1 cellular context compared by ENCODE assay signal in the genomic region with DNA sequence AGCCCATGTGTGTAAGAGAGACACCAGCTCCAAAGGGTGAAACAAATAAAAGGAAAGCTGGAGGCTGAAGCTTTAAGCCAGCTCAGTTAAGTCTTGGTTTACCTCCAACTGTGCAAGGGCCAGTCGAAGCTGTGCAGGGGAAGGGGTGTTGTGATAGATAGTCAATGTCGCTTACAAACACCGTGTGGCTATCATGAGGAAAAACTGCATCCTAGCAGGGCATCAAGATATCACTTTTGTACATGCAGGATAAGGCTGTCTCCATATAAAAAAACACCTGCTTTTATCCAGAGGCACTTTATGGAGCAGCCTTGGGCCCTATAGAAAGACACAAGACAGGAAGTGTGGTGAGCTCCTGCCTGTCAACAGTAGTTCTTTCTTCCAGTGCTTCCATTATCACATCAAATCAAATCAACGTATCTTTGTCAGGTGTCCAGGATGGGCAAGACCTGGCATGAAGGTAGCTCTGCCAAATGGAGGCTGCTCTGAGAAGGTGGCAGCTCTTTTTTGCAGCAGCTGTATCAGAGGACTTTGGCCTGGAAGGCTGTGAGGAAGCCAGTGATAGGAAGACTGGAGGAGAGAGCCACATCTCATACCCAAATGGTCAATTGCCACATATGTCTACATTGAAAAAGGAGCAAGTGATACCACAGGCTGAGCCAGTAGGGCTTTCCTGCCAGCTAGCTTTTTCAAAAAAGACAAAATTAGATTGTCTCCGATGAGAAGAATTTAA.
TF ChIP-seq lines count a peak whose summit lies in the region.

No MANE protein-coding gene starts in this region.

TF ChIP-seq in K562, 482 proteins besides CTCF, POLR2A, EP300 and RAD21 (continued from another document):
- TF ChIP-seq, protein P1, sequence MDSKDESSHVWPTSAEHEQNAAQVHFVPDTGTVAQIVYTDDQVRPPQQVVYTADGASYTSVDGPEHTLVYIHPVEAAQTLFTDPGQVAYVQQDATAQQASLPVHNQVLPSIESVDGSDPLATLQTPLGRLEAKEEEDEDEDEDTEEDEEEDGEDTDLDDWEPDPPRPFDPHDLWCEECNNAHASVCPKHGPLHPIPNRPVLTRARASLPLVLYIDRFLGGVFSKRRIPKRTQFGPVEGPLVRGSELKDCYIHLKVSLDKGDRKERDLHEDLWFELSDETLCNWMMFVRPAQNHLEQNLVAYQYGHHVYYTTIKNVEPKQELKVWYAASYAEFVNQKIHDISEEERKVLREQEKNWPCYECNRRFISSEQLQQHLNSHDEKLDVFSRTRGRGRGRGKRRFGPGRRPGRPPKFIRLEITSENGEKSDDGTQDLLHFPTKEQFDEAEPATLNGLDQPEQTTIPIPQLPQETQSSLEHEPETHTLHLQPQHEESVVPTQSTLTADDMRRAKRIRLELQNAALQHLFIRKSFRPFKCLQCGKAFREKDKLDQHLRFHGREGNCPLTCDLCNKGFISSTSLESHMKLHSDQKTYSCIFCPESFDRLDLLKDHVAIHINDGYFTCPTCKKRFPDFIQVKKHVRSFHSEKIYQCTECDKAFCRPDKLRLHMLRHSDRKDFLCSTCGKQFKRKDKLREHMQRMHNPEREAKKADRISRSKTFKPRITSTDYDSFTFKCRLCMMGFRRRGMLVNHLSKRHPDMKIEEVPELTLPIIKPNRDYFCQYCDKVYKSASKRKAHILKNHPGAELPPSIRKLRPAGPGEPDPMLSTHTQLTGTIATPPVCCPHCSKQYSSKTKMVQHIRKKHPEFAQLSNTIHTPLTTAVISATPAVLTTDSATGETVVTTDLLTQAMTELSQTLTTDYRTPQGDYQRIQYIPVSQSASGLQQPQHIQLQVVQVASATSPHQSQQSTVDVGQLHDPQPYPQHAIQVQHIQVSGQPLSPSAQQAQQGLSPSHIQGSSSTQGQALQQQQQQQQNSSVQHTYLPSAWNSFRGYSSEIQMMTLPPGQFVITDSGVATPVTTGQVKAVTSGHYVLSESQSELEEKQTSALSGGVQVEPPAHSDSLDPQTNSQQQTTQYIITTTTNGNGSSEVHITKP (IDR thresholded peaks at IDR 0.05; ENCODE audit: partially characterized antibody): peak; percentile 74
- TF ChIP-seq CBFA2T3 (IDR thresholded peaks at IDR 0.05): peak; percentile 53
- TF ChIP-seq, protein P2, sequence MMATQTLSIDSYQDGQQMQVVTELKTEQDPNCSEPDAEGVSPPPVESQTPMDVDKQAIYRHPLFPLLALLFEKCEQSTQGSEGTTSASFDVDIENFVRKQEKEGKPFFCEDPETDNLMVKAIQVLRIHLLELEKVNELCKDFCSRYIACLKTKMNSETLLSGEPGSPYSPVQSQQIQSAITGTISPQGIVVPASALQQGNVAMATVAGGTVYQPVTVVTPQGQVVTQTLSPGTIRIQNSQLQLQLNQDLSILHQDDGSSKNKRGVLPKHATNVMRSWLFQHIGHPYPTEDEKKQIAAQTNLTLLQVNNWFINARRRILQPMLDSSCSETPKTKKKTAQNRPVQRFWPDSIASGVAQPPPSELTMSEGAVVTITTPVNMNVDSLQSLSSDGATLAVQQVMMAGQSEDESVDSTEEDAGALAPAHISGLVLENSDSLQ (IDR thresholded peaks at IDR 0.05): 0 out of 2 replicates have a peak, but pooled peaks have one; percentile 8
- TF ChIP-seq GATA2 (CRISPR knock-in tag; IDR thresholded peaks at IDR 0.05): no peak
- TF ChIP-seq, protein P3, sequence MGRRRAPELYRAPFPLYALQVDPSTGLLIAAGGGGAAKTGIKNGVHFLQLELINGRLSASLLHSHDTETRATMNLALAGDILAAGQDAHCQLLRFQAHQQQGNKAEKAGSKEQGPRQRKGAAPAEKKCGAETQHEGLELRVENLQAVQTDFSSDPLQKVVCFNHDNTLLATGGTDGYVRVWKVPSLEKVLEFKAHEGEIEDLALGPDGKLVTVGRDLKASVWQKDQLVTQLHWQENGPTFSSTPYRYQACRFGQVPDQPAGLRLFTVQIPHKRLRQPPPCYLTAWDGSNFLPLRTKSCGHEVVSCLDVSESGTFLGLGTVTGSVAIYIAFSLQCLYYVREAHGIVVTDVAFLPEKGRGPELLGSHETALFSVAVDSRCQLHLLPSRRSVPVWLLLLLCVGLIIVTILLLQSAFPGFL (CRISPR knock-in tag; IDR thresholded peaks at IDR 0.05): no peak
- TF ChIP-seq ELF1 (tag; IDR thresholded peaks at IDR 0.05): 0 out of 2 replicates have a peak, but pooled peaks have one; percentile 22
- TF ChIP-seq, protein P4, sequence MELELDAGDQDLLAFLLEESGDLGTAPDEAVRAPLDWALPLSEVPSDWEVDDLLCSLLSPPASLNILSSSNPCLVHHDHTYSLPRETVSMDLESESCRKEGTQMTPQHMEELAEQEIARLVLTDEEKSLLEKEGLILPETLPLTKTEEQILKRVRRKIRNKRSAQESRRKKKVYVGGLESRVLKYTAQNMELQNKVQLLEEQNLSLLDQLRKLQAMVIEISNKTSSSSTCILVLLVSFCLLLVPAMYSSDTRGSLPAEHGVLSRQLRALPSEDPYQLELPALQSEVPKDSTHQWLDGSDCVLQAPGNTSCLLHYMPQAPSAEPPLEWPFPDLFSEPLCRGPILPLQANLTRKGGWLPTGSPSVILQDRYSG (tag; conservative IDR thresholded peaks at IDR 0.05; ENCODE audit: low read depth): no peak
TF ChIP-seq in K562: peak in this region for 5.
